8 cellular contexts compared by ENCODE assay signal in the genomic region with DNA sequence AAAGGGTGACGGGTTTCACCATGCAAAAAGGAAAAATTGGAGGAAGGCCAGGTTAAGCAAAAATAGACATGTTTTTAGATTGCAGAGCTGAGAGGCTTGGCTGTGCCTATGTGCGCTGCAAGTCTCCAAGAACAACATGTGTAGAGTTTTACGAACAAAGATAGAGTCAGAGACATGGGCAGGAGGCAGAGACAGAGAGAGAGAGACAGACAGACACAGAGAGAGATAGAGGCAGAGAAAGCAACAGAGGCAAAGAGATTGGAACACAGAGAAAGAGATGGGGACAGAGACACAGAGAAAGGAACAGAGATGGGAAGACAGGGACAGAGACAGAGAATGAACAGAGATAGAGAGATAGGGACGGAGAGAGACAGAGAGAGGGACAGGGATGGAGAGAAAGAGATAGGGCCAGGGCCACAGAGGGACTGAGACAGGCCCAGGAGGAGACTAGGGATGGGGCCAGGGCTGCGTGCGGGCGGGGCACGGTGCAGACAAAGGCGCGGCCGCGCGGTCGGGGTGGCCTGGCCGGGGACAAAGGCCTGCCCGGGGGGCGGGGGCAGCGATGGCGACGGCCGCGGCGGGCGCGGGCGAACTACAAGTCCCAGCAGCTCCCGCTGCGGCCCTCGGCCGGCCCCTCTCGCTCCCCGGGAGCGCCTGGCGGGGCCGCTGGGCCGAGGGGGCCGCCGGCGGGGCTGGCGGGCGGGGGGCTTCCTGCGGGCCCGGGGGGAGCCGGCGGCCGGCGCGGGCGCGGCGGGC. TPM values are rescaled to one million over a fixed set of nuclear protein-coding genes. Genes with fewer than 3 reads are reported as not detected.
DNase-seq lines count a peak whose midpoint lies in the region; ATAC-seq, FAIRE-seq and TF ChIP-seq lines count a peak whose summit lies in the region.

A gene (plus strand): TSS at position 633 of the 756 bp plus-strand sequence. CDS start 3,140 bp downstream, outside the sequence.

- peaks cover 0 to 2% of the 10 kb centered on the region in 2 experiments for H3K27me3 ChIP-seq in endothelial cell of umbilical vein (ENCODE audit: control insufficient read depth in 2 of 2, insufficient read depth in 2 of 2, low read length in 2 of 2)

- no TSS peak for BruUV-seq in endothelial cell of umbilical vein (replicated peaks; lab: Mats Ljungman, UMichigan)

- FAIRE-seq in endothelial cell of umbilical vein (lab: Jason Lieb, UNC): peak; percentile 77

- no peaks in the 10 kb centered on the region for H3K9me3 ChIP-seq in endothelial cell of umbilical vein (replicated peaks; ENCODE audit: control insufficient read depth, insufficient read depth, low read length)

- intact Hi-C loops in endothelial cell of umbilical vein (cut with micrococcal nuclease): no loop called here

- peaks cover 12% of the 10 kb centered on the region for H3K4me1 ChIP-seq in endothelial cell of umbilical vein (ENCODE audit: control insufficient read depth, extremely low read depth, insufficient read depth, low read length)

- H3K27ac ChIP-seq in endothelial cell of umbilical vein (ENCODE audit: insufficient read depth, low read depth, low read length): peak within 1 kb of the TSS; percentile 41

- H3K79me2 ChIP-seq in endothelial cell of umbilical vein (ENCODE audit: control insufficient read depth, insufficient read depth, low read length): peaks cover 4% of the 10 kb centered on the region

- H3K9ac ChIP-seq in endothelial cell of umbilical vein (replicated peaks; ENCODE audit: extremely low read depth, insufficient read depth, low read length): peak within 1 kb of the TSS; percentile 90

- dilution Hi-C loops in endothelial cell of umbilical vein (cut with MboI; ENCODE audit: extremely low pct_ligation_motif_present, low sequenced_read_pairs): no loop called here

- TF ChIP-seq POLR2A in endothelial cell of umbilical vein (IDR thresholded peaks at IDR 0.05; ENCODE audit: low read depth, low read length): peak; percentile 84

- DNase-seq in NOMO-1 (lab: John Stamatoyannopoulos, UW; ENCODE audit: unreplicated experiment in 2 of 2) (peak; percentile 36 to 64), NOMO-1 treated with dmso at 0.1 percent for 144 hours (lab: John Stamatoyannopoulos, UW; ENCODE audit: unreplicated experiment) (no peak), NCI-H1417 treated with DMSO at 0.1 percent for 48 hours (lab: John Stamatoyannopoulos, UW) (peak; percentile 23), endothelial cell of umbilical vein (ENCODE audit: low read depth, low spot score) (peak; percentile 44), medulla oblongata (ENCODE audit: extremely low spot score) (peak; percentile 72)
- peak; percentile 39 to 54 for DNase-seq in activated CD4-positive, alpha-beta T cell treated with anti-CD3 and anti-CD28 coated beads, Interleukin-2, amount 50 U/mL, for 48 hours
- DNase-seq in stimulated activated naive CD8-positive, alpha-beta T cell treated with anti-CD3 and anti-CD28 coated beads, Interleukin-15, Interleukin-2, amounts not matched to agents 100 U/mL and 50 U/mL, for 24 hours: peak; percentile 67

- H3K4me2 ChIP-seq in endothelial cell of umbilical vein (ENCODE audit: insufficient read depth, low read length): peak within 1 kb of the TSS; percentile 96

- peaks cover 0 to 9% of the 10 kb centered on the region in 2 experiments for H3K36me3 ChIP-seq in endothelial cell of umbilical vein (ENCODE audit: control insufficient read depth in 2 of 2, extremely low read depth in 1 of 2, insufficient read depth in 2 of 2, low read length in 2 of 2)

- peak; percentile 65 for ATAC-seq in stimulated activated naive CD8-positive, alpha-beta T cell treated with anti-CD3 and anti-CD28 coated beads, Interleukin-15, Interleukin-2, amounts not matched to agents 100 U/mL and 50 U/mL, for 24 hours
- no peak for ATAC-seq in HG03460 (IDR thresholded peaks at IDR 0.05; ENCODE audit: unreplicated experiment)

- CTCF ChIA-PET in endothelial cell of umbilical vein (lab: Charles Lee): interaction anchor here (0.7 to 1.6 kb wide), 4 partner anchors 8 to 162 kb away, joined by 3 to 5 read pairs (median 3); a partner anchor contains a TSS

- H3K9me1 ChIP-seq in endothelial cell of umbilical vein (replicated peaks; ENCODE audit: control insufficient read depth, extremely low read depth, insufficient read depth, low read length): no peaks in the 10 kb centered on the region

- H2AFZ ChIP-seq in endothelial cell of umbilical vein (ENCODE audit: low read depth, low read length): peak within 1 kb of the TSS; percentile 100

- TF ChIP-seq CTCF in endothelial cell of umbilical vein (IDR thresholded peaks at IDR 0.05; ENCODE audit: extremely low read depth in 1 of 2, insufficient read depth in 1 of 2, low read depth in 1 of 2, low read length in 2 of 2): no peak

- POLR2A ChIA-PET in endothelial cell of umbilical vein (lab: Charles Lee): no interaction called here

- H4K20me1 ChIP-seq in endothelial cell of umbilical vein (replicated peaks; ENCODE audit: control insufficient read depth, extremely low read depth, insufficient read depth, low read length): no peaks in the 10 kb centered on the region

- peak within 1 kb of the TSS; percentile 65 to 77 (median 69) for H3K4me3 ChIP-seq in endothelial cell of umbilical vein (replicated peaks in 1 of 3; ENCODE audit: insufficient read depth in 1 of 3, low read depth in 1 of 3, low read length in 3 of 3)

TF ChIP-seq in endothelial cell of umbilical vein, 7 proteins besides CTCF, POLR2A, EP300 and RAD21:
- TF ChIP-seq FOS (IDR thresholded peaks at IDR 0.05; ENCODE audit: borderline replicate concordance, insufficient read depth, low read length) (no peak), POLR2AphosphoS5 (IDR thresholded peaks at IDR 0.05; ENCODE audit: insufficient read depth, low read depth, low read length) (peak; percentile 87)
TF ChIP-seq in endothelial cell of umbilical vein: peak in this region for 1.

RNA-seq across cellular contexts. Expression of the gene that starts here (rescaled TPM):
- total RNA-seq in endothelial cell of umbilical vein: 51.2 and 52.1 TPM in 2 replicates
- 83.2 and 90.6 TPM in 2 replicates for polyA plus RNA-seq in endothelial cell of umbilical vein
- polyA plus RNA-seq in endothelial cell of umbilical vein (2011; cell fraction: cytosol; rRNA removed): 49.9 and 66.1 TPM in 2 replicates
- polyA plus RNA-seq in endothelial cell of umbilical vein (2011; cell fraction: nucleus; rRNA removed): 19.7 and 22.3 TPM in 2 replicates
- polyA plus RNA-seq in endothelial cell of umbilical vein (2012): 41.0 and 45.0 TPM in 2 replicates
- 20.9 and 27.3 TPM in 2 replicates for polyA minus RNA-seq in endothelial cell of umbilical vein
- 18.3 TPM for polyA minus RNA-seq in endothelial cell of umbilical vein (2011; cell fraction: cytosol; rRNA and poly(A)+ RNA removed)
- 7.5 and 12.5 TPM in 2 replicates for polyA minus RNA-seq in endothelial cell of umbilical vein (2011; cell fraction: nucleus; rRNA and poly(A)+ RNA removed)
